1 cellular context compared by ENCODE assay signal in the genomic region with DNA sequence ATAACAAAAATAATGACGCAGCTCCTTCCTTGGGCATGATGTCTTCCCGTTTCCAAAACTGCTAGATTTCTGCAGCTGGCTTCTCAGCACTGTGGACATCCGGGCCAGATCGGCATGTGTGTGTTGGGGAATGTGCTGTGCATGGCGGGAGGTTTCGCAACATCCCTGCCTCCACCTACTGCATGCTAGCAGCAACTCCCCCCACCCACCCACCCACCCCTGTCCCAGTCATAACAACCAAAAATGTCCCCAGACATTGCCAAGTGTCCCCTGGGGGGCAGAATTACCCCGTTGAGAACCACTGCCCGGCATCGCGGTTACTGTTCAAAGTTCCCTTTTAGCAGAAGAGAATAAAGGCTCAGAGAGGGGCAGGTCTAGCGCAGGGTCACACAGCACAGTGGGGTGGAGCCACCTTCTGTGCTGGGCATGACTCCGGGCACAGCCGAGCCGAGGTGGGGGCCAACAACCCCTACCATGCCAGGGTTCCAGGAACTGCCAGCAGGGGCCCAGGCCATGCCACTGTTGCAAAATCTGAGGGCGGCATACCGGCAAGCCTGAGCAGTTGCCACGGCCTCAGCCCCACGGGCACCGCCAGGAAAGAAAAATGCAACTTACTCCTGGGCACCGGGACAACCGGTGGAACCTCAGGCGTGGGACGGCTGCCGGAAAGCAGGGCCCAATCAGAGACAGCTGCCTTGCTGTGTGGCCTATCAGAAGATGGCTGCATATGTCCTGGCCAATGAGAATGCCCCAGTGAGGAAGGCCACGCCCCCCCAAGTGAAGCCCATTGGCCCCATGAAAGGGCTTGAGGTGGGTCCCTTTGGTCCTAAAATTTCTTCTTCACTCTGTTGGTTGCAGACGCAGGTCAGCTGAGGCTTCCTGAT.
TF ChIP-seq lines count a peak whose summit lies in the region.

No MANE protein-coding gene starts in this region.

TF ChIP-seq in HEK293, 187 proteins besides CTCF, POLR2A, EP300 and RAD21 (continued from another document):
- peak; percentile 48; the same call in 1 of the 2 replicates for TF ChIP-seq SP3 (tag by site-specific recombination; IDR thresholded peaks at IDR 0.05)
